In the genomic region with DNA sequence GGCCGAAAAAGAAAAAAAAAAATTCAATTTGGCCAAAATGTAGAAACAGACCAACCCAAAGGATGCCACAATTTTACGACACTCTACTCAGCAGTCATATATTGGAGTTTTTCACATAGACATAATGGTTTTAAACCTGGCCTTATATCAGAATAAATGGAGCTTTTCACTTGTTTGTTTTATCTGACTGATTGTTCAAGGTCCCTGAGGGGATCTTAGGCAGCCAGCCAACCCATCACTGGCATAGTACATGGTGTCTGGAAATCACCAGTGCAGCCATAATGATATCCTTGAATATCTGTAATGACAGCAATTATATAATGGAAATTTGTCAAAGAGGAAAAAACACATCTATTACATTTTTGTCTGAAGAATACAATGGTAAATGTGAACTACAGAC, we compare ENCODE assay signal across 13 cellular contexts.
"Had no signal": no experiment of that assay in that cellular context is flagged by ENCODE, and none has a peak within 500 bp of the region (broad histone marks: within the 10 kb centered on the region; RNA-seq: fewer than 3 reads in every experiment).

No MANE protein-coding gene starts in this region.

- H3K27me3 ChIP-seq: neural progenitor cell, pancreas, suprapubic skin, upper lobe of left lung had no signal

- H3K9me3 ChIP-seq: pancreas, suprapubic skin, upper lobe of left lung had no signal

- H3K36me3 ChIP-seq: neural progenitor cell, pancreas, suprapubic skin, upper lobe of left lung had no signal

- DNase-seq: activated CD4-positive, alpha-beta T cell treated with anti-CD3 and anti-CD28 coated beads for 48 hours; activated naive CD4-positive, alpha-beta T cell treated with Interleukin-2 at 50 U/mL for 16 hours; activated naive CD8-positive, alpha-beta T cell treated with anti-CD3 and anti-CD28 coated beads, Interleukin-2, amount 50 U/mL, for 24 hours; glutamatergic neuron; midbrain; pancreas; stimulated activated CD4-positive, alpha-beta T cell treated with anti-CD3 and anti-CD28 coated beads, Interleukin-2, amount 100 ng/mL, for 48 hours; stimulated activated naive CD8-positive, alpha-beta T cell treated with anti-CD3 and anti-CD28 coated beads, Interleukin-15, Interleukin-2, amounts not matched to agents 100 U/mL and 50 U/mL, for 24 hours; upper lobe of left lung had no signal

- H3K4me1 ChIP-seq: neural progenitor cell, pancreas, suprapubic skin, upper lobe of left lung had no signal

- H3K27ac ChIP-seq: neural progenitor cell, pancreas, suprapubic skin, upper lobe of left lung had no signal

- ATAC-seq: activated naive CD8-positive, alpha-beta T cell treated with anti-CD3 and anti-CD28 coated beads, Interleukin-2, amount 50 U/mL, for 24 hours; esophagus mucosa; pancreas; stimulated activated naive CD8-positive, alpha-beta T cell treated with anti-CD3 and anti-CD28 coated beads, Interleukin-15, Interleukin-2, amounts not matched to agents 100 U/mL and 50 U/mL, for 24 hours had no signal

- H3K4me3 ChIP-seq: lung, neural progenitor cell, pancreas, suprapubic skin, upper lobe of left lung had no signal
